8 cellular contexts compared by ENCODE assay signal in the genomic region with DNA sequence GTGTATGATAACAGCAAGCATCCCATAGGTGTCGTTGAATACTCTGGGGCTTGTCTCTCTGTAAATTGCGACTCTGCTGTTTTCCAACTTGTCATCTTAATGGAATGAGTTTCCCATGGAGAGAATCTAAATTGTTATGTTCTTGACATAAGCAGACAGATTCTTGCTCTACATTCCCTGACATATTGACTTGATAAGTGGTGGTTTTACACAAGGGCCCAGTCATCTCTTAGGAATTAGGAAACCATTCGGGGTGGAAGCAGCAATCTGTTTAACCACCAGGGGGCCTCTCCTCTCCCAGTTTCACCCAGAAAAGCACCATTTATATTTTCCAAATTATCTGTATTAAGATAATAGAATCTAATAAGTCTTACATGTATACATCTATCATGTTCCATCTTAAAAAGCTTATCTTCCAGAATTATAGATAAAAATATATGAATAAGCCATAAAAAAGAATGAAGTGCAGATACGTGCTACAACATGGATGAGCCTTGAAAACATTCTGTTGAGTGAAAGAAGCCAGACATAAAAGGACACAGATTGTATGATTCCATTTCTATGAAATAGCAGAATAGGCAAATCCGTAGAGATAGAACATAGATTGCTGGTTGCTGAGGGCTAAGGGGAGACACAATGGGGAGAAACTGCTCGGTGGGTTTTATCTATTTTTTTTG. TPM values are rescaled to one million over a fixed set of nuclear protein-coding genes. Genes with fewer than 3 reads are reported as not detected.
DNase-seq lines count a peak whose midpoint lies in the region; ATAC-seq and TF ChIP-seq lines count a peak whose summit lies in the region.

No MANE protein-coding gene starts in this region.

- ATAC-seq in HG02571 (IDR thresholded peaks at IDR 0.05; ENCODE audit: unreplicated experiment) (no peak), HG03135 (IDR thresholded peaks at IDR 0.05; ENCODE audit: unreplicated experiment) (no peak)

- 92 to 100% methylated on average over 2 of the region's 6 CpGs for WGBS in mesodermal cell (ENCODE audit: insufficient coverage in 2 of 2), 2 experiments

- TF ChIP-seq CTCF in RWPE1 (conservative IDR thresholded peaks at IDR 0.05; ENCODE audit: low read depth) = peak; percentile 98
- peak; percentile 45 to 86 (median 71) for TF ChIP-seq CTCF in dorsolateral prefrontal cortex (IDR thresholded peaks at IDR 0.05 in 54 of 56, conservative IDR thresholded peaks at IDR 0.05 in 2 of 56; ENCODE audit: low read depth in 1 of 56, partially characterized antibody in 56 of 56)

- H3K27me3 ChIP-seq in dorsolateral prefrontal cortex = no peaks in the 10 kb centered on the region
- no peaks in the 10 kb centered on the region for H3K27me3 ChIP-seq in effector memory CD4-positive, alpha-beta T cell (replicated peaks; ENCODE audit: control insufficient read depth, insufficient read depth, low read length, poor library complexity, severe bottlenecking)

- DNase-seq in DMS114 treated with DMSO at 0.1 percent for 48 hours (lab: John Stamatoyannopoulos, UW; ENCODE audit: unreplicated experiment) (peak; percentile 41), HK-2 (ENCODE audit: unreplicated experiment) (peak; percentile 71), RWPE1 (ENCODE audit: low spot score) (peak; percentile 96), dorsolateral prefrontal cortex (no peak)
- no peak for DNase-seq in effector memory CD4-positive, alpha-beta T cell

- H3K4me1 ChIP-seq in mesodermal cell (ENCODE audit: control insufficient read depth, insufficient read depth, low read length, poor library complexity, severe bottlenecking) = peaks cover 11% of the 10 kb centered on the region
- H3K4me1 ChIP-seq in effector memory CD4-positive, alpha-beta T cell (ENCODE audit: control insufficient read depth, insufficient read depth, low read length, poor library complexity, severe bottlenecking) = no peaks in the 10 kb centered on the region

- no peaks in the 10 kb centered on the region for H3K9me3 ChIP-seq in mesodermal cell (ENCODE audit: control insufficient read depth, low read length)
- H3K9me3 ChIP-seq in effector memory CD4-positive, alpha-beta T cell (ENCODE audit: control insufficient read depth, low read length) = no peaks in the 10 kb centered on the region

- CTCF ChIA-PET in RWPE1 (lab: Yijun Ruan, JAX) = interaction anchor here (0.6 to 1.0 kb wide), 8 partner anchors 9 to 858 kb away, joined by 3 to 7 read pairs (median 4); no protein-coding TSS in a partner anchor

- H3K27ac ChIP-seq in RWPE1 (no peak overlapping the region), dorsolateral prefrontal cortex (no peak overlapping the region), mesodermal cell (ENCODE audit: low read depth, low read length, severe bottlenecking) (peak overlapping the region; percentile 95)
- H3K27ac ChIP-seq in effector memory CD4-positive, alpha-beta T cell (ENCODE audit: insufficient read depth, low read length, poor library complexity, severe bottlenecking) = no peak overlapping the region

- POLR2A ChIA-PET in RWPE1 (lab: Yijun Ruan, JAX; ENCODE audit: low non-redundant PET) = no interaction called here

- intact Hi-C loops in dorsolateral prefrontal cortex (cut with DNase I) = loop anchor here in 1 of 2 donors (5.0 kb wide), 1 partner anchor 65 kb away; no protein-coding TSS in a partner anchor

- no peak overlapping the region for H3K4me3 ChIP-seq in dorsolateral prefrontal cortex
- no peak overlapping the region for H3K4me3 ChIP-seq in mesodermal cell (ENCODE audit: extremely low read depth, insufficient read depth, low read length, poor library complexity, severe bottlenecking)
- H3K4me3 ChIP-seq in effector memory CD4-positive, alpha-beta T cell (ENCODE audit: insufficient read depth, low read depth, low read length, poor library complexity, severe bottlenecking) = no peak overlapping the region

- H3K36me3 ChIP-seq in mesodermal cell (ENCODE audit: control insufficient read depth, insufficient read depth, low read length) = peaks cover 89% of the 10 kb centered on the region
- H3K36me3 ChIP-seq in effector memory CD4-positive, alpha-beta T cell (ENCODE audit: control insufficient read depth, insufficient read depth, low read length) = peaks cover 79% of the 10 kb centered on the region

RNA-seq across cellular contexts. Expression of a gene that starts 23.1 kb away (rescaled TPM):
- 10 to 100 TPM in 86 of 120 experiments, 1 to 10 TPM in 34; 4.9 to 20.6 (median 11.6) TPM for total RNA-seq in dorsolateral prefrontal cortex
- polyA plus RNA-seq in mesodermal cell (2013, experiment 1 of 2) = 3.4 TPM
- 2.8 TPM for polyA plus RNA-seq in mesodermal cell (2013, experiment 2 of 2)

RNA-seq across cellular contexts. Expression of a gene that starts 23.3 kb away (rescaled TPM):
- total RNA-seq in dorsolateral prefrontal cortex = 10 to 100 TPM; 51.0 to 98.1 (median 63.8) TPM
- 368 TPM for polyA plus RNA-seq in mesodermal cell (2013, experiment 1 of 2)
- polyA plus RNA-seq in mesodermal cell (2013, experiment 2 of 2) = 336 TPM

RNA-seq across cellular contexts. Expression of a gene that starts 59.2 kb away (rescaled TPM):
- 1 to 10 TPM in 4 of 120 experiments, under 1 TPM in 1, not detected in 115; 0.97 to 1.7 (median 1.1) TPM for total RNA-seq in dorsolateral prefrontal cortex
- not detected for polyA plus RNA-seq in mesodermal cell (2013, experiment 1 of 2)
- polyA plus RNA-seq in mesodermal cell (2013, experiment 2 of 2) = not detected

Comparison
In these comparisons a context has a peak if more than half of its experiments do, and no peak if none do; other contexts are left out.
1. DNase-seq: peak in DMS114 treated with DMSO at 0.1 percent for 48 hours (single experiment), HK-2 (single experiment) and RWPE1 (single experiment); none in dorsolateral prefrontal cortex (0 of 10) and effector memory CD4-positive, alpha-beta T cell (0 of 3).